8 cellular contexts compared by ENCODE assay signal in genomic region chr12:51863921-51864700, GRCh38. TPM values are rescaled to one million over a fixed set of nuclear protein-coding genes. Genes with fewer than 3 reads are reported as not detected.
DNase-seq lines count a peak whose midpoint lies in the region; ATAC-seq and TF ChIP-seq lines count a peak whose summit lies in the region.

No MANE protein-coding gene starts in this region.

- H3K4me3 ChIP-seq in fibroblast of mammary gland (ENCODE audit: control insufficient read depth, low read depth, low read length) (peak overlapping the region; percentile 27), parathyroid adenoma (ENCODE audit: low read depth, low read length) (no peak overlapping the region)

- H3K4me1 ChIP-seq in parathyroid adenoma: peaks cover 13% of the 10 kb centered on the region

- no peaks in the 10 kb centered on the region for H3K27me3 ChIP-seq in parathyroid adenoma (ENCODE audit: control insufficient read depth, insufficient read depth, low read length)

- no peak overlapping the region for H3K4me2 ChIP-seq in parathyroid adenoma (ENCODE audit: low read length)

- H2AFZ ChIP-seq in parathyroid adenoma: peak overlapping the region; percentile 65

- H3K27ac ChIP-seq in parathyroid adenoma: no peak overlapping the region

- H3K79me2 ChIP-seq in parathyroid adenoma: no peaks in the 10 kb centered on the region

- TF ChIP-seq CTCF in fibroblast of mammary gland (conservative IDR thresholded peaks at IDR 0.05; ENCODE audit: control insufficient read depth, insufficient read depth, low read depth, low read length): no peak
- no peak for TF ChIP-seq CTCF in parathyroid adenoma (IDR thresholded peaks at IDR 0.05)

- H3K9ac ChIP-seq in parathyroid adenoma: no peak overlapping the region

- H3K9me3 ChIP-seq in parathyroid adenoma (ENCODE audit: control insufficient read depth, low read length): no peaks in the 10 kb centered on the region

- DNase-seq in DMS79 treated with DMSO at 0.1 percent for 48 hours (lab: John Stamatoyannopoulos, UW) (peak; percentile 61), SK-N-DZ (ENCODE audit: low spot score) (peak; percentile 92), fibroblast of mammary gland (ENCODE audit: low read depth) (no peak), RPMI8226 (no peak)
- DNase-seq in stimulated activated naive CD4-positive, alpha-beta T cell treated with Interleukin-2 at 50 U/mL for 16 hours (lab: John Stamatoyannopoulos, UW): no peak

- H3K36me3 ChIP-seq in parathyroid adenoma (ENCODE audit: control insufficient read depth, insufficient read depth, low read length): no peaks in the 10 kb centered on the region

- ATAC-seq in GM21526 (IDR thresholded peaks at IDR 0.05; ENCODE audit: low FRiP score, unreplicated experiment) (no peak), HG03432 (IDR thresholded peaks at IDR 0.05; ENCODE audit: unreplicated experiment) (no peak)

RNA-seq across cellular contexts. Expression of gene FIGNL2, which starts 15.6 kb away (rescaled TPM):
- polyA plus RNA-seq in SK-N-DZ (2014; cell fraction: cytosol; rRNA removed): 4.9 and 6.4 TPM in 2 replicates
- polyA plus RNA-seq in SK-N-DZ (2014; cell fraction: nucleus; rRNA removed): 6.0 and 7.1 TPM in 2 replicates

RNA-seq across cellular contexts. Expression of gene ANKRD33, which starts 23.8 kb away (rescaled TPM):
- 0.15 TPM in 1 of 2 replicates, not detected in the other for polyA plus RNA-seq in SK-N-DZ (2014; cell fraction: cytosol; rRNA removed)
- 0.27 TPM in 1 of 2 replicates, not detected in the other for polyA plus RNA-seq in SK-N-DZ (2014; cell fraction: nucleus; rRNA removed)

RNA-seq across cellular contexts. Expression of gene ACVRL1, which starts 43.2 kb away (rescaled TPM):
- 24.4 and 26.5 TPM in 2 replicates for polyA plus RNA-seq in SK-N-DZ (2014; cell fraction: cytosol; rRNA removed)
- polyA plus RNA-seq in SK-N-DZ (2014; cell fraction: nucleus; rRNA removed): 25.3 and 33.4 TPM in 2 replicates

Comparison
In these comparisons a context has a peak if more than half of its experiments do, and no peak if none do; other contexts are left out.
1. DNase-seq: peak in DMS79 treated with DMSO at 0.1 percent for 48 hours (single experiment) and SK-N-DZ (single experiment); none in fibroblast of mammary gland (single experiment), RPMI8226 (single experiment) and stimulated activated naive CD4-positive, alpha-beta T cell treated with Interleukin-2 at 50 U/mL for 16 hours (single experiment).